ENCODE assay signal across 16 cellular contexts in genomic region chr6:169669889-169670288, GRCh38. TPM values are rescaled to one million over a fixed set of nuclear protein-coding genes. Genes with fewer than 3 reads are reported as not detected.
DNase-seq lines count a peak whose midpoint lies in the region; ATAC-seq and TF ChIP-seq lines count a peak whose summit lies in the region.
"Had no signal": no experiment of that assay in that cellular context is flagged by ENCODE, and none has a peak within 500 bp of the region (broad histone marks: within the 10 kb centered on the region; RNA-seq: fewer than 3 reads in every experiment).

No MANE protein-coding gene starts in this region.

- peaks cover 6% of the 10 kb centered on the region for H3K79me1 ChIP-seq in neuronal stem cell (ENCODE audit: low read depth, low read length)

- intact Hi-C loops in activated CD4-positive, alpha-beta T cell treated with anti-CD3 and anti-CD28 coated beads for 36 hours (cut with DNase I, micrococcal nuclease), result no loop called here
- intact Hi-C loops in left ventricle myocardium inferior (cut with micrococcal nuclease), result no loop called here

- H4K8ac ChIP-seq in neuronal stem cell (ENCODE audit: low read depth, low read length), result no peak overlapping the region

- H3K9me3 ChIP-seq in left ventricle myocardium inferior (replicated peaks), result peaks cover 8% of the 10 kb centered on the region
- no peaks in the 10 kb centered on the region for H3K9me3 ChIP-seq in subcutaneous abdominal adipose tissue (ENCODE audit: control insufficient read depth in 5 of 5, low read length in 5 of 5)
- no peaks in the 10 kb centered on the region for H3K9me3 ChIP-seq in neuronal stem cell (replicated peaks in 1 of 2; ENCODE audit: control insufficient read depth in 2 of 2, insufficient read depth in 1 of 2, low read depth in 1 of 2, low read length in 2 of 2)

- no peak overlapping the region for H2AFZ ChIP-seq in neuronal stem cell (ENCODE audit: low read length)

- H3K4ac ChIP-seq in neuronal stem cell (ENCODE audit: low read length), result no peak overlapping the region

- TF ChIP-seq CTCF in left ventricle myocardium inferior (IDR thresholded peaks at IDR 0.05; ENCODE audit: borderline replicate concordance), result no peak

- peaks cover 15% of the 10 kb centered on the region for H3K36me3 Mint-ChIP-seq in activated CD4-positive, alpha-beta T cell treated with anti-CD3 and anti-CD28 coated beads for 36 hours (ENCODE audit: low read depth)
- peaks cover 5% of the 10 kb centered on the region for H3K36me3 Mint-ChIP-seq in activated CD4-positive, alpha-beta T cell treated with anti-CD3 and anti-CD28 coated beads, Interleukin-2, amount 10 ng/mL, durations not matched to agents 7 days and 5 days (ENCODE audit: low read depth)
- H3K36me3 Mint-ChIP-seq in activated naive CD8-positive, alpha-beta T cell treated with anti-CD3 and anti-CD28 coated beads for 36 hours, result peaks cover 12% of the 10 kb centered on the region

- H4K91ac ChIP-seq in neuronal stem cell (ENCODE audit: low read depth, low read length, poor library complexity), result no peak overlapping the region

- H3K9me3 Mint-ChIP-seq in activated CD4-positive, alpha-beta T cell treated with anti-CD3 and anti-CD28 coated beads for 36 hours (ENCODE audit: low read depth), result no peaks in the 10 kb centered on the region
- H3K9me3 Mint-ChIP-seq in activated CD4-positive, alpha-beta T cell treated with anti-CD3 and anti-CD28 coated beads, Interleukin-2, amount 10 ng/mL, durations not matched to agents 7 days and 5 days, result no peaks in the 10 kb centered on the region
- no peaks in the 10 kb centered on the region for H3K9me3 Mint-ChIP-seq in activated naive CD8-positive, alpha-beta T cell treated with anti-CD3 and anti-CD28 coated beads for 36 hours
- H3K9me3 Mint-ChIP-seq: activated CD4-positive, alpha-beta T cell treated with anti-CD3 and anti-CD28 coated beads, Interleukin-2, amount 10 ng/mL, durations not matched to agents 24 days and 14 days; nephron had no signal

- H3K4me2 ChIP-seq in neuronal stem cell (ENCODE audit: insufficient read depth, low read length, poor library complexity, severe bottlenecking), result no peak overlapping the region

- H3K9ac ChIP-seq in subcutaneous abdominal adipose tissue (ENCODE audit: low read length in 5 of 5) (peak overlapping the region in 1 of 5 donors; percentile 4), neuronal stem cell (ENCODE audit: low read depth, low read length, poor library complexity) (no peak overlapping the region)

- H3K27ac ChIP-seq in left ventricle myocardium inferior (replicated peaks) (peak overlapping the region; percentile 67), subcutaneous abdominal adipose tissue (ENCODE audit: low read depth, low read length) (peak overlapping the region; percentile 38), neuronal stem cell (replicated peaks; ENCODE audit: low read length) (no peak overlapping the region)

- H2BK15ac ChIP-seq in neuronal stem cell (ENCODE audit: low read length), result no peak overlapping the region

- H3K4me3 Mint-ChIP-seq in activated CD4-positive, alpha-beta T cell treated with anti-CD3 and anti-CD28 coated beads for 36 hours, result no peak overlapping the region
- H3K4me3 Mint-ChIP-seq in activated CD4-positive, alpha-beta T cell treated with anti-CD3 and anti-CD28 coated beads, Interleukin-2, amount 10 ng/mL, durations not matched to agents 7 days and 5 days, result no peak overlapping the region
- no peak overlapping the region for H3K4me3 Mint-ChIP-seq in activated naive CD8-positive, alpha-beta T cell treated with anti-CD3 and anti-CD28 coated beads for 36 hours
- H3K4me3 Mint-ChIP-seq: activated CD4-positive, alpha-beta T cell treated with anti-CD3 and anti-CD28 coated beads, Interleukin-2, amount 10 ng/mL, durations not matched to agents 24 days and 14 days; nephron; stimulated activated naive B cell treated with anti-CD40 and anti-IgM and Interleukin-4, amounts not matched to agents 10 μg/mL and 1 μg/mL and 100 μg/mL, for 72 hours had no signal

- H3K14ac ChIP-seq in neuronal stem cell (ENCODE audit: low read length), result no peak overlapping the region

- H3K4me3 ChIP-seq in left ventricle myocardium inferior, result no peak overlapping the region
- no peak overlapping the region for H3K4me3 ChIP-seq in subcutaneous abdominal adipose tissue (ENCODE audit: low read depth in 1 of 5, low read length in 5 of 5)
- no peak overlapping the region for H3K4me3 ChIP-seq in neuronal stem cell (ENCODE audit: low read length in 2 of 2)

- DNase-seq in activated CD4-positive, alpha-beta T cell treated with anti-CD3 and anti-CD28 coated beads for 36 hours, result no peak
- no peak for DNase-seq in activated CD4-positive, alpha-beta T cell treated with anti-CD3 and anti-CD28 coated beads, Interleukin-2, amount 10 ng/mL, durations not matched to agents 7 days and 5 days
- no peak for DNase-seq in activated naive CD8-positive, alpha-beta T cell treated with anti-CD3 and anti-CD28 coated beads for 36 hours
- no peak for DNase-seq in left ventricle myocardium inferior
- no peak for DNase-seq in neuronal stem cell (ENCODE audit: low spot score)
- DNase-seq: activated naive CD4-positive, alpha-beta T cell treated with Interleukin-2 at 50 U/mL for 16 hours; DMS153; effector CD8-positive, alpha-beta T cell; NCI-H1105 treated with DMSO at 0.1 percent for 48 hours; NCI-H748 treated with DMSO at 0.1 percent for 48 hours; stimulated activated naive B cell treated with anti-CD40 and anti-IgM and Interleukin-4, amounts not matched to agents 10 μg/mL and 1 μg/mL and 100 μg/mL, for 72 hours had no signal

- no peaks in the 10 kb centered on the region for H3K27me3 Mint-ChIP-seq in activated CD4-positive, alpha-beta T cell treated with anti-CD3 and anti-CD28 coated beads for 36 hours
- no peaks in the 10 kb centered on the region for H3K27me3 Mint-ChIP-seq in activated CD4-positive, alpha-beta T cell treated with anti-CD3 and anti-CD28 coated beads, Interleukin-2, amount 10 ng/mL, durations not matched to agents 7 days and 5 days
- H3K27me3 Mint-ChIP-seq in activated naive CD8-positive, alpha-beta T cell treated with anti-CD3 and anti-CD28 coated beads for 36 hours, result no peaks in the 10 kb centered on the region
- H3K27me3 Mint-ChIP-seq: activated CD4-positive, alpha-beta T cell treated with anti-CD3 and anti-CD28 coated beads, Interleukin-2, amount 10 ng/mL, durations not matched to agents 24 days and 14 days; stimulated activated naive B cell treated with anti-CD40 and anti-IgM and Interleukin-4, amounts not matched to agents 10 μg/mL and 1 μg/mL and 100 μg/mL, for 72 hours had no signal

- CTCF ChIA-PET in activated CD4-positive, alpha-beta T cell treated with anti-CD3 and anti-CD28 coated beads for 36 hours (lab: Charles Lee), result no interaction called here
- CTCF ChIA-PET in activated CD4-positive, alpha-beta T cell treated with anti-CD3 and anti-CD28 coated beads, Interleukin-2, amount 10 ng/mL, durations not matched to agents 7 days and 5 days (lab: Charles Lee), result no interaction called here

- no peak overlapping the region for H2BK5ac ChIP-seq in neuronal stem cell (ENCODE audit: low read length)

- H3K18ac ChIP-seq in neuronal stem cell (ENCODE audit: low read length), result no peak overlapping the region

- H2AK5ac ChIP-seq in neuronal stem cell (ENCODE audit: low read depth, low read length), result no peak overlapping the region

- POLR2A ChIA-PET in activated CD4-positive, alpha-beta T cell treated with anti-CD3 and anti-CD28 coated beads for 36 hours (lab: Charles Lee), result no interaction called here
- POLR2A ChIA-PET in activated CD4-positive, alpha-beta T cell treated with anti-CD3 and anti-CD28 coated beads, Interleukin-2, amount 10 ng/mL, durations not matched to agents 7 days and 5 days (lab: Charles Lee), result no interaction called here

- peak; percentile 42 for ATAC-seq in activated CD4-positive, alpha-beta T cell treated with anti-CD3 and anti-CD28 coated beads for 36 hours
- ATAC-seq in HG03457 (IDR thresholded peaks at IDR 0.05; ENCODE audit: unreplicated experiment) (no peak), GM21786 (IDR thresholded peaks at IDR 0.05; ENCODE audit: unreplicated experiment) (no peak)
- ATAC-seq: stimulated activated naive B cell treated with anti-CD40 and anti-IgM and Interleukin-4, amounts not matched to agents 10 μg/mL and 1 μg/mL and 100 μg/mL, for 72 hours had no signal

- H2BK120ac ChIP-seq in neuronal stem cell (ENCODE audit: low read depth, low read length), result no peak overlapping the region

- no peak overlapping the region for H2BK12ac ChIP-seq in neuronal stem cell (ENCODE audit: low read length)

- H3K36me3 ChIP-seq in left ventricle myocardium inferior, result peaks cover 43% of the 10 kb centered on the region
- H3K36me3 ChIP-seq in subcutaneous abdominal adipose tissue (ENCODE audit: control insufficient read depth in 5 of 5, insufficient read depth in 5 of 5, low read length in 5 of 5), result peaks cover 0 to 38% (median 33%) of the 10 kb centered on the region in 5 donors
- H3K36me3 ChIP-seq in neuronal stem cell (replicated peaks in 1 of 2; ENCODE audit: control insufficient read depth in 2 of 2, insufficient read depth in 2 of 2, low read length in 2 of 2), result peaks cover 29 to 84% of the 10 kb centered on the region in 2 donors

- H3K4me1 ChIP-seq in left ventricle myocardium inferior (peaks cover 16% of the 10 kb centered on the region), subcutaneous abdominal adipose tissue (ENCODE audit: control insufficient read depth in 5 of 5, insufficient read depth in 5 of 5, low read length in 5 of 5) (peaks cover 0 to 16% (median 0%) of the 10 kb centered on the region in 5 donors), neuronal stem cell (ENCODE audit: control insufficient read depth in 2 of 2, insufficient read depth in 1 of 2, low read depth in 1 of 2, low read length in 2 of 2) (peaks cover 0 to 18% of the 10 kb centered on the region in 2 donors)

- no CpG with 5 or more reads among the region's 7 CpGs for WGBS in neuronal stem cell (ENCODE audit: extremely low coverage in 2 of 2, insufficient read length in 2 of 2, insufficient replicate concordance in 1 of 2), 2 donors

- H3K27ac Mint-ChIP-seq in activated CD4-positive, alpha-beta T cell treated with anti-CD3 and anti-CD28 coated beads for 36 hours, result peak overlapping the region; percentile 29
- H3K27ac Mint-ChIP-seq in activated CD4-positive, alpha-beta T cell treated with anti-CD3 and anti-CD28 coated beads, Interleukin-2, amount 10 ng/mL, durations not matched to agents 7 days and 5 days, result no peak overlapping the region
- H3K27ac Mint-ChIP-seq in activated naive CD8-positive, alpha-beta T cell treated with anti-CD3 and anti-CD28 coated beads for 36 hours, result peak overlapping the region; percentile 49
- H3K27ac Mint-ChIP-seq: activated CD4-positive, alpha-beta T cell treated with anti-CD3 and anti-CD28 coated beads, Interleukin-2, amount 10 ng/mL, durations not matched to agents 24 days and 14 days; nephron; stimulated activated naive B cell treated with anti-CD40 and anti-IgM and Interleukin-4, amounts not matched to agents 10 μg/mL and 1 μg/mL and 100 μg/mL, for 72 hours had no signal

- H3K27me3 ChIP-seq in left ventricle myocardium inferior (ENCODE audit: low read depth), result no peaks in the 10 kb centered on the region
- H3K27me3 ChIP-seq in subcutaneous abdominal adipose tissue (ENCODE audit: control insufficient read depth in 5 of 5, insufficient read depth in 4 of 5, low read length in 5 of 5), result no peaks in the 10 kb centered on the region
- no peaks in the 10 kb centered on the region for H3K27me3 ChIP-seq in neuronal stem cell (ENCODE audit: control insufficient read depth in 3 of 3, insufficient read depth in 3 of 3, low read depth in 1 of 3, low read length in 3 of 3)

- peaks cover 11% of the 10 kb centered on the region for H3K4me1 Mint-ChIP-seq in activated CD4-positive, alpha-beta T cell treated with anti-CD3 and anti-CD28 coated beads for 36 hours
- peaks cover 13% of the 10 kb centered on the region for H3K4me1 Mint-ChIP-seq in activated CD4-positive, alpha-beta T cell treated with anti-CD3 and anti-CD28 coated beads, Interleukin-2, amount 10 ng/mL, durations not matched to agents 7 days and 5 days
- H3K4me1 Mint-ChIP-seq in activated naive CD8-positive, alpha-beta T cell treated with anti-CD3 and anti-CD28 coated beads for 36 hours, result peaks cover 9% of the 10 kb centered on the region
- H3K4me1 Mint-ChIP-seq: nephron had no signal

- no peak overlapping the region for H3K23ac ChIP-seq in neuronal stem cell (ENCODE audit: low read depth, low read length, poor library complexity)

RNA-seq across cellular contexts. Expression of gene WDR27, which starts 31.9 kb away (rescaled TPM):
- total RNA-seq in activated CD4-positive, alpha-beta T cell treated with anti-CD3 and anti-CD28 coated beads for 36 hours, result 10 to 100 TPM; 34.3 to 36.2 TPM
- total RNA-seq in activated CD4-positive, alpha-beta T cell treated with anti-CD3 and anti-CD28 coated beads, Interleukin-2, amount 10 ng/mL, durations not matched to agents 7 days and 5 days, result 10 to 100 TPM; 18.1 to 21.9 TPM
- total RNA-seq in activated naive CD8-positive, alpha-beta T cell treated with anti-CD3 and anti-CD28 coated beads for 36 hours, result 10 to 100 TPM; 29.0 to 29.7 TPM
- total RNA-seq in left ventricle myocardium inferior, result 9.1 TPM
- polyA plus RNA-seq in neuronal stem cell (2013, experiment 1 of 2), result 44.5 TPM
- 43.8 TPM for polyA plus RNA-seq in neuronal stem cell (2013, experiment 2 of 2)

RNA-seq across cellular contexts. Expression of gene C6orf120, which starts 32.0 kb away (rescaled TPM):
- total RNA-seq in activated CD4-positive, alpha-beta T cell treated with anti-CD3 and anti-CD28 coated beads for 36 hours, result 10 to 100 TPM; 14.7 to 15.6 TPM
- total RNA-seq in activated CD4-positive, alpha-beta T cell treated with anti-CD3 and anti-CD28 coated beads, Interleukin-2, amount 10 ng/mL, durations not matched to agents 7 days and 5 days, result 10 to 100 TPM; 17.0 to 20.9 TPM
- 10 to 100 TPM; 20.8 to 21.0 TPM for total RNA-seq in activated naive CD8-positive, alpha-beta T cell treated with anti-CD3 and anti-CD28 coated beads for 36 hours
- total RNA-seq in left ventricle myocardium inferior, result 14.0 TPM
- 23.9 TPM for polyA plus RNA-seq in neuronal stem cell (2013, experiment 1 of 2)
- 23.5 TPM for polyA plus RNA-seq in neuronal stem cell (2013, experiment 2 of 2)

RNA-seq across cellular contexts. Expression of gene PHF10, which starts 54.4 kb away (rescaled TPM):
- total RNA-seq in activated CD4-positive, alpha-beta T cell treated with anti-CD3 and anti-CD28 coated beads for 36 hours, result 10 to 100 TPM; 85.4 to 89.0 TPM
- 10 to 100 TPM; 57.4 to 59.7 TPM for total RNA-seq in activated CD4-positive, alpha-beta T cell treated with anti-CD3 and anti-CD28 coated beads, Interleukin-2, amount 10 ng/mL, durations not matched to agents 7 days and 5 days
- total RNA-seq in activated naive CD8-positive, alpha-beta T cell treated with anti-CD3 and anti-CD28 coated beads for 36 hours, result 10 to 100 TPM; 72.7 to 79.8 TPM
- 56.6 TPM for total RNA-seq in left ventricle myocardium inferior
- polyA plus RNA-seq in neuronal stem cell (2013, experiment 1 of 2), result 32.9 TPM
- polyA plus RNA-seq in neuronal stem cell (2013, experiment 2 of 2), result 33.7 TPM
